In the genomic region with DNA sequence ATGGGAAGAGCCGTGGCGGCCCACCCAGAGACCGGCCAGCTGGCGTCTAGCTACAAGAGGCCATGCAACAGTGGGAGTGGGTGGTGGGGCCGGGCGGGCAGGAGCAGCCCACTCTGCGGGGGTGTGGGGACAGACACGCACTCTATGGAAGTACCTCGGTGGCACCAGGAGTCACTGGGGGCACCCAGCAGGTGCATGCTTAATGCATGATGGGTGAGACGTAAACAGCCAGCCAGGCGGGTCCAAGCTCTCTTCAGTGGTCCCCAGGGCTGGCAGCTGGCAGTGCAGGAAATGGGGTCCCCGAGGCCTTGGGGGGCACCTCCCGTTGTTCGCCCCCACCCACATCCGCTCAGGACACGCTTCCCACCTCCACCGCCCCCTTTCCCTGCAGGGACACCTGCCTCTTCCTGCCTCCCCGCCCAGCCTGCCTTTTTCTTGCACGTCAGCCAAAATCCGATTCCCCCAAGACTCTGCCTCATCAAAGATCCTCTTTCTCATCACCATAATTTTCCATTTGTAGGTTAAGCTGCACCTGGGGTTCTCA, we compare ENCODE assay signal across 17 cellular contexts. TPM values are rescaled to one million over a fixed set of nuclear protein-coding genes. Genes with fewer than 3 reads are reported as not detected.
DNase-seq lines count a peak whose midpoint lies in the region; ATAC-seq and TF ChIP-seq lines count a peak whose summit lies in the region.
"Had no signal": no experiment of that assay in that cellular context is flagged by ENCODE, and none has a peak within 500 bp of the region (broad histone marks: within the 10 kb centered on the region; RNA-seq: fewer than 3 reads in every experiment).

No MANE protein-coding gene starts in this region.

- no peak for TF ChIP-seq POLR2A in GM18505 (IDR thresholded peaks at IDR 0.05; ENCODE audit: borderline replicate concordance, extremely low read depth, insufficient read depth, insufficient read length)

- no peaks in the 10 kb centered on the region for H3K36me3 Mint-ChIP-seq in activated CD4-positive, alpha-beta memory T cell treated with anti-CD3 and anti-CD28 coated beads for 36 hours
- no peaks in the 10 kb centered on the region for H3K36me3 Mint-ChIP-seq in activated CD4-positive, alpha-beta memory T cell treated with anti-CD3 and anti-CD28 coated beads, Interleukin-2, amount 10 ng/mL, durations not matched to agents 7 days and 5 days (ENCODE audit: low read depth)
- no peaks in the 10 kb centered on the region for H3K36me3 Mint-ChIP-seq in activated naive CD4-positive, alpha-beta T cell treated with anti-CD3 and anti-CD28 coated beads, Interleukin-2, amount 10 ng/mL, durations not matched to agents 7 days and 5 days
- H3K36me3 Mint-ChIP-seq in stimulated activated effector memory CD8-positive, alpha-beta T cell treated with anti-CD3 and anti-CD28 coated beads, Interleukin-12 subunit alpha, Interleukin-12 subunit beta, amount 100 ng/mL, for 72 hours, result peaks cover 6% of the 10 kb centered on the region

- peaks cover 21% of the 10 kb centered on the region for H3K4me1 Mint-ChIP-seq in activated CD4-positive, alpha-beta memory T cell treated with anti-CD3 and anti-CD28 coated beads for 36 hours (ENCODE audit: low read depth)
- H3K4me1 Mint-ChIP-seq in activated CD4-positive, alpha-beta memory T cell treated with anti-CD3 and anti-CD28 coated beads, Interleukin-2, amount 10 ng/mL, durations not matched to agents 7 days and 5 days, result peaks cover 9% of the 10 kb centered on the region
- H3K4me1 Mint-ChIP-seq in activated naive CD4-positive, alpha-beta T cell treated with anti-CD3 and anti-CD28 coated beads, Interleukin-2, amount 10 ng/mL, durations not matched to agents 7 days and 5 days, result peaks cover 20% of the 10 kb centered on the region
- H3K4me1 Mint-ChIP-seq in stimulated activated effector memory CD8-positive, alpha-beta T cell treated with anti-CD3 and anti-CD28 coated beads, Interleukin-12 subunit alpha, Interleukin-12 subunit beta, amount 100 ng/mL, for 72 hours, result peaks cover 21% of the 10 kb centered on the region

- no peak overlapping the region for H3K27ac Mint-ChIP-seq in activated CD4-positive, alpha-beta memory T cell treated with anti-CD3 and anti-CD28 coated beads for 36 hours
- H3K27ac Mint-ChIP-seq in activated CD4-positive, alpha-beta memory T cell treated with anti-CD3 and anti-CD28 coated beads, Interleukin-2, amount 10 ng/mL, durations not matched to agents 7 days and 5 days, result no peak overlapping the region
- H3K27ac Mint-ChIP-seq in activated naive CD4-positive, alpha-beta T cell treated with anti-CD3 and anti-CD28 coated beads, Interleukin-2, amount 10 ng/mL, durations not matched to agents 7 days and 5 days, result no peak overlapping the region
- no peak overlapping the region for H3K27ac Mint-ChIP-seq in stimulated activated effector memory CD8-positive, alpha-beta T cell treated with anti-CD3 and anti-CD28 coated beads, Interleukin-12 subunit alpha, Interleukin-12 subunit beta, amount 100 ng/mL, for 72 hours

- peaks cover 12% of the 10 kb centered on the region for H3K9me3 Mint-ChIP-seq in activated CD4-positive, alpha-beta memory T cell treated with anti-CD3 and anti-CD28 coated beads for 36 hours
- H3K9me3 Mint-ChIP-seq in activated CD4-positive, alpha-beta memory T cell treated with anti-CD3 and anti-CD28 coated beads, Interleukin-2, amount 10 ng/mL, durations not matched to agents 7 days and 5 days, result peaks cover 4% of the 10 kb centered on the region
- peaks cover 2% of the 10 kb centered on the region for H3K9me3 Mint-ChIP-seq in activated naive CD4-positive, alpha-beta T cell treated with anti-CD3 and anti-CD28 coated beads, Interleukin-2, amount 10 ng/mL, durations not matched to agents 7 days and 5 days
- no peaks in the 10 kb centered on the region for H3K9me3 Mint-ChIP-seq in stimulated activated effector memory CD8-positive, alpha-beta T cell treated with anti-CD3 and anti-CD28 coated beads, Interleukin-12 subunit alpha, Interleukin-12 subunit beta, amount 100 ng/mL, for 72 hours

- intact Hi-C loops in activated CD4-positive, alpha-beta memory T cell treated with anti-CD3 and anti-CD28 coated beads for 36 hours (cut with micrococcal nuclease), result no loop called here

- H3K36me3 ChIP-seq in KOPT-K1 (ENCODE audit: insufficient read depth, low read length), result no peaks in the 10 kb centered on the region
- H3K36me3 ChIP-seq: adrenal gland, heart left ventricle had no signal

- H3K27me3 Mint-ChIP-seq in activated CD4-positive, alpha-beta memory T cell treated with anti-CD3 and anti-CD28 coated beads for 36 hours, result peaks cover 41% of the 10 kb centered on the region
- H3K27me3 Mint-ChIP-seq in activated CD4-positive, alpha-beta memory T cell treated with anti-CD3 and anti-CD28 coated beads, Interleukin-2, amount 10 ng/mL, durations not matched to agents 7 days and 5 days, result peaks cover 32% of the 10 kb centered on the region
- peaks cover 65% of the 10 kb centered on the region for H3K27me3 Mint-ChIP-seq in activated naive CD4-positive, alpha-beta T cell treated with anti-CD3 and anti-CD28 coated beads, Interleukin-2, amount 10 ng/mL, durations not matched to agents 7 days and 5 days

- H3K27ac ChIP-seq in KOPT-K1 (ENCODE audit: low read depth, low read length, poor library complexity, severe bottlenecking), result peak overlapping the region; percentile 70
- H3K27ac ChIP-seq: adrenal gland, heart left ventricle had no signal

- H3K9me3 ChIP-seq in KOPT-K1 (ENCODE audit: insufficient read depth, low read length, poor library complexity, severe bottlenecking), result peaks cover 5% of the 10 kb centered on the region

- no peak overlapping the region for H3K4me3 Mint-ChIP-seq in activated CD4-positive, alpha-beta memory T cell treated with anti-CD3 and anti-CD28 coated beads for 36 hours
- no peak overlapping the region for H3K4me3 Mint-ChIP-seq in activated CD4-positive, alpha-beta memory T cell treated with anti-CD3 and anti-CD28 coated beads, Interleukin-2, amount 10 ng/mL, durations not matched to agents 7 days and 5 days
- no peak overlapping the region for H3K4me3 Mint-ChIP-seq in activated naive CD4-positive, alpha-beta T cell treated with anti-CD3 and anti-CD28 coated beads, Interleukin-2, amount 10 ng/mL, durations not matched to agents 7 days and 5 days
- peak overlapping the region; percentile 41 for H3K4me3 Mint-ChIP-seq in stimulated activated effector memory CD8-positive, alpha-beta T cell treated with anti-CD3 and anti-CD28 coated beads, Interleukin-12 subunit alpha, Interleukin-12 subunit beta, amount 100 ng/mL, for 72 hours

- ATAC-seq in stimulated activated effector memory CD8-positive, alpha-beta T cell treated with anti-CD3 and anti-CD28 coated beads, Interleukin-12 subunit alpha, Interleukin-12 subunit beta, amount 100 ng/mL, for 72 hours, result no peak
- no peak for ATAC-seq in GM18505 (IDR thresholded peaks at IDR 0.05; ENCODE audit: unreplicated experiment)
- no peak for ATAC-seq in GM18858 (IDR thresholded peaks at IDR 0.05; ENCODE audit: unreplicated experiment)

- POLR2A ChIA-PET in activated CD4-positive, alpha-beta memory T cell treated with anti-CD3 and anti-CD28 coated beads for 36 hours (lab: Charles Lee), result no interaction called here
- POLR2A ChIA-PET in activated CD4-positive, alpha-beta memory T cell treated with anti-CD3 and anti-CD28 coated beads, Interleukin-2, amount 10 ng/mL, durations not matched to agents 7 days and 5 days (lab: Charles Lee), result no interaction called here

- CTCF ChIA-PET in activated CD4-positive, alpha-beta memory T cell treated with anti-CD3 and anti-CD28 coated beads for 36 hours (lab: Charles Lee), result interaction anchor here (0.6 to 1.0 kb wide), 2 partner anchors 11 to 745 kb away, joined by 3 read pairs; no protein-coding TSS in a partner anchor
- CTCF ChIA-PET in activated CD4-positive, alpha-beta memory T cell treated with anti-CD3 and anti-CD28 coated beads, Interleukin-2, amount 10 ng/mL, durations not matched to agents 7 days and 5 days (lab: Charles Lee), result no interaction called here
- CTCF ChIA-PET in activated naive CD4-positive, alpha-beta T cell treated with anti-CD3 and anti-CD28 coated beads, Interleukin-2, amount 10 ng/mL, durations not matched to agents 7 days and 5 days (lab: Charles Lee), result no interaction called here

- DNase-seq in activated CD4-positive, alpha-beta memory T cell treated with anti-CD3 and anti-CD28 coated beads for 36 hours, result peak; percentile 29
- DNase-seq in activated CD4-positive, alpha-beta memory T cell treated with anti-CD3 and anti-CD28 coated beads, Interleukin-2, amount 10 ng/mL, durations not matched to agents 7 days and 5 days, result no peak
- DNase-seq in activated naive CD4-positive, alpha-beta T cell treated with anti-CD3 and anti-CD28 coated beads, Interleukin-2, amount 10 ng/mL, durations not matched to agents 7 days and 5 days, result peak; percentile 29
- no peak for DNase-seq in stimulated activated effector memory CD8-positive, alpha-beta T cell treated with anti-CD3 and anti-CD28 coated beads, Interleukin-12 subunit alpha, Interleukin-12 subunit beta, amount 100 ng/mL, for 72 hours (ENCODE audit: low spot score in 2 of 2)
- DNase-seq in NCI-H2227 (lab: John Stamatoyannopoulos, UW; ENCODE audit: unreplicated experiment), result no peak
- DNase-seq: ACHN, adrenal gland, COR-L47, HCEC 1CT, heart left ventricle, mammary epithelial cell, MM.1S, NCI-H2029, NCI-H510A treated with DMSO at 0.1 percent for 48 hours had no signal

RNA-seq across cellular contexts. Expression of a gene that starts 22.5 kb away (rescaled TPM):
- 10 to 100 TPM; 48.1 to 55.0 TPM for total RNA-seq in activated CD4-positive, alpha-beta memory T cell treated with anti-CD3 and anti-CD28 coated beads for 36 hours
- 10 to 100 TPM; 32.7 to 34.9 TPM for total RNA-seq in activated CD4-positive, alpha-beta memory T cell treated with anti-CD3 and anti-CD28 coated beads, Interleukin-2, amount 10 ng/mL, durations not matched to agents 7 days and 5 days

RNA-seq across cellular contexts. Expression of a gene that starts 36.4 kb away (rescaled TPM):
- not detected for total RNA-seq in activated CD4-positive, alpha-beta memory T cell treated with anti-CD3 and anti-CD28 coated beads for 36 hours
- total RNA-seq in activated CD4-positive, alpha-beta memory T cell treated with anti-CD3 and anti-CD28 coated beads, Interleukin-2, amount 10 ng/mL, durations not matched to agents 7 days and 5 days, result not detected

Comparison
In these comparisons a context has a peak if more than half of its experiments do, and no peak if none do; other contexts are left out.
1. DNase-seq: peak in activated CD4-positive, alpha-beta memory T cell treated with anti-CD3 and anti-CD28 coated beads for 36 hours (single experiment) and activated naive CD4-positive, alpha-beta T cell treated with anti-CD3 and anti-CD28 coated beads, Interleukin-2, amount 10 ng/mL, durations not matched to agents 7 days and 5 days (single experiment); none in activated CD4-positive, alpha-beta memory T cell treated with anti-CD3 and anti-CD28 coated beads, Interleukin-2, amount 10 ng/mL, durations not matched to agents 7 days and 5 days (single experiment), stimulated activated effector memory CD8-positive, alpha-beta T cell treated with anti-CD3 and anti-CD28 coated beads, Interleukin-12 subunit alpha, Interleukin-12 subunit beta, amount 100 ng/mL, for 72 hours (0 of 2) and NCI-H2227 (single experiment).